Comparison of ENCODE assay signal across 15 cellular contexts in the genomic region with DNA sequence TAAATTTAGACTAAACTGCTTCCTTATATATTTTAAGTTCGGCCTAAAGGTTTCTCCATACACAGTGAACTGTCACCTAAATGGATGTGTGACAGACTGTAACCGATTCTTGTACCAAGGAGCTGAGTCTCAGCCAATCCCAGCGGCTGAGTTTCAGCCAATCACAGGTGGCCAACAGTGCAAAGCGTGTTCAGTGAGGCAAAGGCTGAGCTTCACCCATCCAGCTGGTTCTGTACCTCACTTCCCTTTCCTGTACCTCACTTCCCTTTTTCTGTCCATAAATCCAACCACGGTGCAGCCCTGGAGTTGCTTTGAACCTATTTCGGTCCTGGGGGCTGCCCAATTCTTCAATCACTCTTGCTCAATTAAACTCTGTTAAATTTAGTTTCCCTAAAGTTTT. TPM values are rescaled to one million over a fixed set of nuclear protein-coding genes. Genes with fewer than 3 reads are reported as not detected.
A peak's percentile ranks its signal among the peaks of the same experiment; 100 is the strongest.
DNase-seq lines count a peak whose midpoint lies in the region; ATAC-seq, FAIRE-seq and TF ChIP-seq lines count a peak whose summit lies in the region.
"Had no signal": no experiment of that assay in that cellular context is flagged by ENCODE, and none has a peak within 500 bp of the region (broad histone marks: within the 10 kb centered on the region; RNA-seq: fewer than 3 reads in every experiment).

No MANE protein-coding gene starts in this region.

- H3K9me3 ChIP-seq in HepG2 (ENCODE audit: low read length) (no peaks in the 10 kb centered on the region), right lobe of liver (no peaks in the 10 kb centered on the region)
- H3K9me3 ChIP-seq: body of pancreas, esophagus squamous epithelium had no signal

- no peak overlapping the region for H3K4me2 ChIP-seq in HepG2 (ENCODE audit: low read depth, low read length)

- no peak overlapping the region for H3K4me3 ChIP-seq in HepG2 (replicated peaks in 1 of 3; ENCODE audit: insufficient read depth in 1 of 3, low read depth in 2 of 3, low read length in 3 of 3)
- no peak overlapping the region for H3K4me3 ChIP-seq in right lobe of liver
- H3K4me3 ChIP-seq: body of pancreas, esophagus squamous epithelium had no signal

- FAIRE-seq in HepG2 (lab: Jason Lieb, UNC) = no peak
- FAIRE-seq: HTR-8/SVneo had no signal

- H3K27ac ChIP-seq in HepG2 (ENCODE audit: extremely low read length, insufficient read depth, low read length) (no peak overlapping the region), right lobe of liver (no peak overlapping the region)
- H3K27ac ChIP-seq: body of pancreas, esophagus squamous epithelium had no signal

- H3K27me3 ChIP-seq in HepG2 (ENCODE audit: control insufficient read depth in 1 of 2, insufficient read depth in 2 of 2, low read length in 2 of 2) (peaks cover 1 to 12% of the 10 kb centered on the region in 2 experiments; a peak in 3 of 5 replicates), right lobe of liver (no peaks in the 10 kb centered on the region)
- H3K27me3 ChIP-seq: body of pancreas, esophagus squamous epithelium had no signal

- no peak overlapping the region for H3K9ac ChIP-seq in HepG2 (ENCODE audit: insufficient read depth, low read depth, low read length)

- TF ChIP-seq CTCF in HepG2 (CRISPR knock-in tag; IDR thresholded peaks at IDR 0.05) (no peak), right lobe of liver (IDR thresholded peaks at IDR 0.05) (no peak)

- H4K20me1 ChIP-seq in HepG2 (ENCODE audit: insufficient read depth, low read length) = no peaks in the 10 kb centered on the region

- H3K36me3 ChIP-seq in HepG2 (replicated peaks in 1 of 2; ENCODE audit: control insufficient read depth in 1 of 2, insufficient read depth in 2 of 2, low read length in 2 of 2) (no peaks in the 10 kb centered on the region), right lobe of liver (no peaks in the 10 kb centered on the region)
- H3K36me3 ChIP-seq: esophagus squamous epithelium had no signal

- in situ Hi-C loops in HepG2 (cut with HindIII; ENCODE audit: extremely low pct_ligation_motif_present, low pct_unique_long_range_greater_than_20kb) = no loop called here

- H3K79me2 ChIP-seq in HepG2 (ENCODE audit: insufficient read depth, low read length) = no peaks in the 10 kb centered on the region

- DNase-seq in HepG2 (ENCODE audit: low spot score) (no peak), right lobe of liver (no peak), OCI-M1 (lab: John Stamatoyannopoulos, UW) (peak; percentile 74), left lobe of liver (ENCODE audit: low spot score) (peak; percentile 19), Right ventricle myocardium inferior (ENCODE audit: missing footprints) (no peak)
- DNase-seq in stimulated activated naive CD4-positive, alpha-beta T cell (lab: John Stamatoyannopoulos, UW) = no peak
- DNase-seq: activated T-cell treated with anti-CD3 and anti-CD28 coated beads, Interleukin-2, amount 50 U/mL, for 1 hour; body of pancreas; esophagus squamous epithelium; hypothalamus; NCI-H1048; stimulated activated CD4-positive, alpha-beta T cell treated with anti-CD3 and anti-CD28 coated beads, Interleukin-15, amount 100 ng/mL, for 24 hours had no signal

- no peak for TF ChIP-seq RAD21 in HepG2 (CRISPR knock-in tag; IDR thresholded peaks at IDR 0.05)

- H3K4me1 ChIP-seq in HepG2 (ENCODE audit: insufficient read depth, low read length) (no peaks in the 10 kb centered on the region), right lobe of liver (no peaks in the 10 kb centered on the region)
- H3K4me1 ChIP-seq: body of pancreas, esophagus squamous epithelium had no signal

- intact Hi-C loops in HepG2 (cut with micrococcal nuclease; ENCODE audit: unreplicated experiment) (no loop called here), right lobe of liver (cut with DNase I) (no loop called here), Right ventricle myocardium inferior (cut with DNase I) (no loop called here)

- no peak for ATAC-seq in HepG2
- no peak for ATAC-seq in right lobe of liver
- ATAC-seq in left lobe of liver = no peak
- ATAC-seq in GM18519 (IDR thresholded peaks at IDR 0.05; ENCODE audit: low FRiP score, unreplicated experiment) = no peak
- ATAC-seq in HG02970 (IDR thresholded peaks at IDR 0.05; ENCODE audit: low FRiP score, unreplicated experiment) = no peak
- ATAC-seq in Right ventricle myocardium inferior = no peak
- ATAC-seq: body of pancreas had no signal

- POLR2A ChIA-PET in HepG2 (lab: Yijun Ruan, JAX) = no interaction called here

- TF ChIP-seq EP300 in HepG2 (IDR thresholded peaks at IDR 0.05; ENCODE audit: low read depth in 2 of 2, low read length in 2 of 2) (no peak), HepG2 (CRISPR knock-in tag; IDR thresholded peaks at IDR 0.05; ENCODE audit: borderline replicate concordance) (no peak)

- no TSS peak for BruUV-seq in HepG2 (replicated peaks; lab: Mats Ljungman, UMichigan)

- TF ChIP-seq POLR2A in HepG2 (IDR thresholded peaks at IDR 0.05; ENCODE audit: insufficient read depth in 1 of 2, low read depth in 2 of 2, low read length in 2 of 2) (no peak), right lobe of liver (IDR thresholded peaks at IDR 0.05) (no peak)

- no peak overlapping the region for H2AFZ ChIP-seq in HepG2 (ENCODE audit: low read length)

- WGBS in HepG2 (ENCODE audit: low lambda C conversion rate) = 62% methylated on average over 6 of the region's 6 CpGs
- 74% methylated on average over 6 of the region's 6 CpGs for WGBS in right lobe of liver (ENCODE audit: insufficient coverage, low coverage, low lambda C conversion rate, missing lambda C conversion rate)

- CTCF ChIA-PET in HepG2 (lab: Yijun Ruan, JAX; ENCODE audit: low intra/inter-chr PET ratio, low total read pairs) = no interaction called here

TF ChIP-seq in HepG2, 621 proteins besides CTCF, POLR2A, EP300 and RAD21:
- TF ChIP-seq GABPA (IDR thresholded peaks at IDR 0.05; ENCODE audit: low read depth, low read length) (no peak), GABPA (CRISPR knock-in tag; IDR thresholded peaks at IDR 0.05; ENCODE audit: low read depth) (0 out of 2 replicates have a peak, but pooled peaks have one; percentile 14), FOXA3 (CRISPR knock-in tag; IDR thresholded peaks at IDR 0.05) (no peak)
TF ChIP-seq in HepG2: peak in this region for 1.

RNA-seq across cellular contexts. Expression of gene TBC1D9B, which starts 15.7 kb away (rescaled TPM):
- total RNA-seq in HepG2 (2016; rRNA removed; fragmentation: Illumina TruSeq; extraction: Trizol) = 26.8 and 35.0 TPM in 2 replicates
- total RNA-seq in HepG2 (2016; cell fraction: cytosol; rRNA removed; fragmentation: Illumina TruSeq; extraction: Trizol; ENCODE audit: low read depth) = 16.3 and 18.1 TPM in 2 replicates
- total RNA-seq in HepG2 (2016; cell fraction: insoluble cytoplasmic fraction; rRNA removed; fragmentation: Illumina TruSeq; extraction: Trizol) = 22.4 and 35.5 TPM in 2 replicates
- total RNA-seq in HepG2 (2016; cell fraction: membrane; rRNA removed; fragmentation: Illumina TruSeq; extraction: Trizol) = 27.6 and 33.0 TPM in 2 replicates
- total RNA-seq in HepG2 (2016; cell fraction: nucleus; rRNA removed; fragmentation: Illumina TruSeq; extraction: Trizol) = 34.2 and 36.7 TPM in 2 replicates
- polyA plus RNA-seq in HepG2 (2011; rRNA removed) = 50.0 and 59.5 TPM in 2 replicates
- 37.5 and 49.4 TPM in 2 replicates for polyA plus RNA-seq in HepG2 (2011; cell fraction: cytosol; rRNA removed)
- 238 and 301 TPM in 2 replicates for polyA plus RNA-seq in HepG2 (2011; cell fraction: nucleus; rRNA removed)
- polyA plus RNA-seq in HepG2 (2012) = 31.9 and 43.3 TPM in 2 replicates
- polyA plus RNA-seq in HepG2 (2016; cell fraction: cytosol; fragmentation: Illumina TruSeq; extraction: Trizol; ENCODE audit: low read depth) = 12.6 and 12.7 TPM in 2 replicates
- 23.9 and 30.1 TPM in 2 replicates for polyA plus RNA-seq in HepG2 (2016; cell fraction: insoluble cytoplasmic fraction; fragmentation: Illumina TruSeq; extraction: Trizol; ENCODE audit: low read depth)
- 21.4 and 23.2 TPM in 2 replicates for polyA plus RNA-seq in HepG2 (2016; cell fraction: membrane; fragmentation: Illumina TruSeq; extraction: Trizol; ENCODE audit: low read depth)
- 77.4 and 83.8 TPM in 2 replicates for polyA plus RNA-seq in HepG2 (2016; cell fraction: nucleus; fragmentation: Illumina TruSeq; extraction: Trizol; ENCODE audit: insufficient read depth, low read depth)
- polyA minus RNA-seq in HepG2 (2011; rRNA and poly(A)+ RNA removed; ENCODE audit: low replicate concordance) = 111 and 116 TPM in 2 replicates
- 34.3 and 37.3 TPM in 2 replicates for polyA minus RNA-seq in HepG2 (2011; cell fraction: cytosol; rRNA and poly(A)+ RNA removed)
- 73.2 and 88.6 TPM in 2 replicates for polyA minus RNA-seq in HepG2 (2011; cell fraction: nucleus; rRNA and poly(A)+ RNA removed)
- 10 to 100 TPM; 58.7 to 81.9 (median 69.5) TPM for total RNA-seq in right lobe of liver
- 107 TPM for total RNA-seq in left lobe of liver
- total RNA-seq in Right ventricle myocardium inferior = 37.1 TPM

Comparison
In these comparisons a context has a peak if more than half of its experiments do, and no peak if none do; other contexts are left out.
1. DNase-seq: peak in OCI-M1 (single experiment) and left lobe of liver (single experiment); none in HepG2 (single experiment), right lobe of liver (0 of 3), Right ventricle myocardium inferior (single experiment) and stimulated activated naive CD4-positive, alpha-beta T cell (0 of 6).